23 cellular contexts compared by ENCODE assay signal in genomic region chr3:62101488-62101887, GRCh38.
DNase-seq lines count a peak whose midpoint lies in the region; ATAC-seq and TF ChIP-seq lines count a peak whose summit lies in the region.
"Had no signal": no experiment of that assay in that cellular context is flagged by ENCODE, and none has a peak within 500 bp of the region (broad histone marks: within the 10 kb centered on the region; RNA-seq: fewer than 3 reads in every experiment).

No MANE protein-coding gene starts in this region.

- H3K14ac ChIP-seq in trophoblast cell (ENCODE audit: low read length), result no peak overlapping the region

- no peaks in the 10 kb centered on the region for H3K79me1 ChIP-seq in trophoblast cell (ENCODE audit: low read length)

- DNase-seq in AG08395 (ENCODE audit: low spot score), result peak; percentile 56
- DNase-seq in HFF-Myc (ENCODE audit: extremely low read depth, low read depth), result peak; percentile 27
- DNase-seq in fibroblast of peridontal ligament (ENCODE audit: extremely low read depth), result peak; percentile 81
- no peak for DNase-seq in trophoblast cell
- no peak for DNase-seq in chondrocyte (ENCODE audit: low spot score)
- DNase-seq: activated CD4-positive, alpha-beta T cell treated with anti-CD3 and anti-CD28 coated beads, Interleukin-2, amount 50 U/mL, for 1 hour; activated naive CD4-positive, alpha-beta T cell treated with anti-CD3 and anti-CD28 coated beads, Interleukin-2, amount 10 ng/mL, durations not matched to agents 7 days and 5 days; central memory CD4-positive, alpha-beta T cell; DND-41; hypothalamus; NCI-H1694 treated with DMSO at 0.1 percent for 48 hours; NCI-H345; NCI-H82; pancreas; right cardiac atrium; stimulated activated naive CD4-positive, alpha-beta T cell treated with Interleukin-2 at 50 U/mL for 16 hours; T-helper 9 cell; thyroid gland had no signal

- no peak overlapping the region for H4K8ac ChIP-seq in trophoblast cell (ENCODE audit: low read depth, low read length)

- no peak overlapping the region for H4K91ac ChIP-seq in trophoblast cell (ENCODE audit: low read depth, low read length)

- no peak for ATAC-seq in GM21786 (IDR thresholded peaks at IDR 0.05; ENCODE audit: unreplicated experiment)
- ATAC-seq in HG02678 (IDR thresholded peaks at IDR 0.05; ENCODE audit: unreplicated experiment), result no peak
- ATAC-seq in HG03571 (IDR thresholded peaks at IDR 0.05; ENCODE audit: unreplicated experiment), result no peak
- ATAC-seq: HCT116, pancreas had no signal

- WGBS in trophoblast cell (ENCODE audit: extremely low coverage, insufficient coverage, insufficient read length), result no CpG with 5 or more reads among the region's 1 CpG

- H2AFZ ChIP-seq in trophoblast cell (ENCODE audit: insufficient read depth, low read length, poor library complexity), result no peak overlapping the region

- no peak overlapping the region for H3K23ac ChIP-seq in trophoblast cell (ENCODE audit: low read length)

- no peak for TF ChIP-seq CTCF in HFF-Myc (IDR thresholded peaks at IDR 0.05; ENCODE audit: low read depth, low read length, missing control alignments)
- no peak for TF ChIP-seq CTCF in chondrocyte (IDR thresholded peaks at IDR 0.05)

- no peak overlapping the region for H2BK12ac ChIP-seq in trophoblast cell (ENCODE audit: low read length)

- H3K27me3 ChIP-seq in trophoblast cell (ENCODE audit: insufficient read depth, low read length), result no peaks in the 10 kb centered on the region
- H3K27me3 ChIP-seq: pancreas, thyroid gland had no signal

- H3K27ac ChIP-seq in trophoblast cell (ENCODE audit: low read depth, low read length), result no peak overlapping the region
- H3K27ac ChIP-seq: pancreas, thyroid gland had no signal

- no peaks in the 10 kb centered on the region for H3K36me3 ChIP-seq in trophoblast cell (ENCODE audit: control insufficient read depth in 1 of 2, insufficient read depth in 2 of 2, low read length in 2 of 2)
- H3K36me3 ChIP-seq: pancreas, thyroid gland had no signal

- H3K4me1 ChIP-seq in trophoblast cell (ENCODE audit: control insufficient read depth in 1 of 2, insufficient read depth in 2 of 2, low read length in 2 of 2), result no peaks in the 10 kb centered on the region
- H3K4me1 ChIP-seq: pancreas, thyroid gland had no signal

- no peaks in the 10 kb centered on the region for H3K36me3 Mint-ChIP-seq in chondrocyte (ENCODE audit: low read depth)
- H3K36me3 Mint-ChIP-seq: activated naive CD4-positive, alpha-beta T cell treated with anti-CD3 and anti-CD28 coated beads, Interleukin-2, amount 10 ng/mL, durations not matched to agents 7 days and 5 days had no signal

- H3K27ac Mint-ChIP-seq in chondrocyte (ENCODE audit: unreplicated experiment), result no peak overlapping the region
- H3K27ac Mint-ChIP-seq: activated naive CD4-positive, alpha-beta T cell treated with anti-CD3 and anti-CD28 coated beads, Interleukin-2, amount 10 ng/mL, durations not matched to agents 7 days and 5 days; activated T-helper 1 cell treated with anti-CD3 and anti-CD28 coated beads, Interleukin-12 subunit alpha, Interleukin-12 subunit beta, Interleukin-2, Interleukin-4 antibody, amounts not matched to agents 30 ng/mL and 10 ng/mL and 1 ng/mL, durations not matched to agents 14 hours and 24 hours and 36 hours had no signal

- H3K9ac ChIP-seq in trophoblast cell (ENCODE audit: low read length), result peak overlapping the region; percentile 47

- H4K12ac ChIP-seq in trophoblast cell (ENCODE audit: low read depth, low read length), result no peak overlapping the region

- H3K4ac ChIP-seq in trophoblast cell (ENCODE audit: low read depth, low read length), result no peak overlapping the region

- no peak overlapping the region for H2AK5ac ChIP-seq in trophoblast cell (ENCODE audit: low read length)

- H3K4me3 ChIP-seq in HFF-Myc (replicated peaks; ENCODE audit: low read depth, low read length), result no peak overlapping the region
- H3K4me3 ChIP-seq in trophoblast cell (ENCODE audit: low read depth, low read length), result no peak overlapping the region
- H3K4me3 ChIP-seq: pancreas, thyroid gland had no signal

- no peaks in the 10 kb centered on the region for H3K9me3 ChIP-seq in trophoblast cell (ENCODE audit: insufficient read depth, low read depth, low read length)
- H3K9me3 ChIP-seq: pancreas, thyroid gland had no signal

- no peaks in the 10 kb centered on the region for H3K79me2 ChIP-seq in trophoblast cell (ENCODE audit: control insufficient read depth, insufficient read depth, low read length, poor library complexity)

- no peak overlapping the region for H2BK5ac ChIP-seq in trophoblast cell (ENCODE audit: low read depth, low read length, poor library complexity)

- no peak overlapping the region for H2BK120ac ChIP-seq in trophoblast cell (ENCODE audit: insufficient read depth, low read length, poor library complexity)

- no peak overlapping the region for H3K4me2 ChIP-seq in trophoblast cell (ENCODE audit: low read length)

- H3K4me3 Mint-ChIP-seq in chondrocyte (ENCODE audit: unreplicated experiment), result no peak overlapping the region
- H3K4me3 Mint-ChIP-seq: activated naive CD4-positive, alpha-beta T cell treated with anti-CD3 and anti-CD28 coated beads, Interleukin-2, amount 10 ng/mL, durations not matched to agents 7 days and 5 days; activated T-helper 1 cell treated with anti-CD3 and anti-CD28 coated beads, Interleukin-12 subunit alpha, Interleukin-12 subunit beta, Interleukin-2, Interleukin-4 antibody, amounts not matched to agents 30 ng/mL and 10 ng/mL and 1 ng/mL, durations not matched to agents 14 hours and 24 hours and 36 hours had no signal

- H3K18ac ChIP-seq in trophoblast cell (ENCODE audit: low read length), result no peak overlapping the region

- H3K4me1 Mint-ChIP-seq in chondrocyte (ENCODE audit: low read depth), result no peaks in the 10 kb centered on the region
- H3K4me1 Mint-ChIP-seq: activated naive CD4-positive, alpha-beta T cell treated with anti-CD3 and anti-CD28 coated beads, Interleukin-2, amount 10 ng/mL, durations not matched to agents 7 days and 5 days had no signal

- H3K9me3 Mint-ChIP-seq in chondrocyte (ENCODE audit: low read depth), result no peaks in the 10 kb centered on the region
- H3K9me3 Mint-ChIP-seq: activated naive CD4-positive, alpha-beta T cell treated with anti-CD3 and anti-CD28 coated beads, Interleukin-2, amount 10 ng/mL, durations not matched to agents 7 days and 5 days; activated T-helper 1 cell treated with anti-CD3 and anti-CD28 coated beads, Interleukin-12 subunit alpha, Interleukin-12 subunit beta, Interleukin-2, Interleukin-4 antibody, amounts not matched to agents 30 ng/mL and 10 ng/mL and 1 ng/mL, durations not matched to agents 14 hours and 24 hours and 36 hours had no signal

- no peaks in the 10 kb centered on the region for H3K27me3 Mint-ChIP-seq in chondrocyte (ENCODE audit: low read depth)
- H3K27me3 Mint-ChIP-seq: activated naive CD4-positive, alpha-beta T cell treated with anti-CD3 and anti-CD28 coated beads, Interleukin-2, amount 10 ng/mL, durations not matched to agents 7 days and 5 days had no signal

Comparison
In these comparisons a context has a peak if more than half of its experiments do, and no peak if none do; other contexts are left out.
1. DNase-seq: peak in AG08395 (single experiment), HFF-Myc (single experiment) and fibroblast of peridontal ligament (single experiment); none in trophoblast cell (0 of 2) and chondrocyte (single experiment).